23 cellular contexts compared by ENCODE assay signal in the genomic region with DNA sequence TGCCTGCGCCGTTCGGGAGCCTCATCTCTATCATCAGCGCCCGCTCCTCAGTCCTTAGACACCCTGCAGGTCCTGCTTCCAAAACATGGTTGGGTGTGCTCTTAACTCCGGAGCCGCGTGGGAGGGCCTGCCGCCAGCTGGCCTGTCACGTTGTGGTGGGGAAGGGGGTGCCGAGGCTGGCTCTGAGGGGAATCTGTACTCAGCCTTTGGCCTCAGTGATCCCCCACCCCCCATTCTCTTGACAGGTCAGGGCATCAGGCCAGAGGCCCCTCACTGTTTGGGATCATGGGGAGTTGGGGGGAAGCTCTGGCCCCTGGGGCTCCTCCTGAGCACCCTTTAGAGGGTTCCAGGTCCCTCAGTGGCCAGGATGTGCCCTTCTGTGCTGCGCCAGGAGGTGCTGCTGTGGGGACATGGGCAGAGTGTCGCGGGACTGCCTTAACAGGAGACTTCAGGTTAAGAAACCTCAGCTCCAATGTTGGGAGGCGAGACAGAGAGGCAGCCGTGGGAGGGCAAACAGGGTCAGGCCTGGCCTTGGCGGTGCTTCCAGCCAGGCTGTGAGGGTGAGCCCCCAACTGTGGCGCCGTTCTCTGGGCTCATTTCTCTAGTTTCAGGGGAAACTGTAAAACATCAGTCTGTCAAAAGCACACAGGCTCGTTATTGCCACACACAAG. TPM values are rescaled to one million over a fixed set of nuclear protein-coding genes. Genes with fewer than 3 reads are reported as not detected.
DNase-seq lines count a peak whose midpoint lies in the region; ATAC-seq, FAIRE-seq and TF ChIP-seq lines count a peak whose summit lies in the region.
"Had no signal": no experiment of that assay in that cellular context is flagged by ENCODE, and none has a peak within 500 bp of the region (broad histone marks: within the 10 kb centered on the region; RNA-seq: fewer than 3 reads in every experiment).

No MANE protein-coding gene starts in this region.

- H3K27me3 ChIP-seq in breast epithelium (no peaks in the 10 kb centered on the region), mammary epithelial cell (ENCODE audit: insufficient read depth, low read length) (no peaks in the 10 kb centered on the region), rectal smooth muscle tissue (ENCODE audit: control insufficient read depth, insufficient read depth, low read length) (no peaks in the 10 kb centered on the region), aorta (ENCODE audit: control insufficient read depth in 1 of 2, insufficient read depth in 2 of 2, low read length in 1 of 2) (no peaks in the 10 kb centered on the region)
- H3K27me3 ChIP-seq: neutrophil had no signal

- in situ Hi-C loops in mammary epithelial cell (cut with MboI; ENCODE audit: low sequenced_read_pairs in 2 of 2): loop anchor here in 1 of 2 donors (10.0 to 25.0 kb wide), 2 partner anchors 121 to 438 kb away; a partner anchor contains a TSS

- no TSS peak for BruUV-seq in mammary epithelial cell (replicated peaks; lab: Mats Ljungman, UMichigan)

- peak overlapping the region in 1 of 3 donors; percentile 8 for H3K4me3 ChIP-seq in breast epithelium
- no peak overlapping the region for H3K4me3 ChIP-seq in mammary epithelial cell (replicated peaks in 1 of 3; ENCODE audit: insufficient read depth in 1 of 3, low read depth in 2 of 3, low read length in 3 of 3)
- H3K4me3 ChIP-seq in kidney (ENCODE audit: low read length in 2 of 2): no peak overlapping the region
- no peak overlapping the region for H3K4me3 ChIP-seq in rectal smooth muscle tissue (ENCODE audit: low read length)
- H3K4me3 ChIP-seq in aorta (ENCODE audit: low read length in 2 of 2): no peak overlapping the region
- H3K4me3 ChIP-seq: A549 had no signal

- H2AFZ ChIP-seq in mammary epithelial cell (ENCODE audit: low read depth, low read length): no peak overlapping the region

- no peak for TF ChIP-seq POLR2A in breast epithelium (IDR thresholded peaks at IDR 0.05)
- no peak for TF ChIP-seq POLR2A in H54 (IDR thresholded peaks at IDR 0.05; ENCODE audit: low read depth, low read length)

- TF ChIP-seq CTCF in breast epithelium (IDR thresholded peaks at IDR 0.05): no peak
- TF ChIP-seq CTCF in mammary epithelial cell (conservative IDR thresholded peaks at IDR 0.05 in 1 of 2, IDR thresholded peaks at IDR 0.05 in 1 of 2; ENCODE audit: extremely low read depth in 1 of 2, insufficient read depth in 1 of 2, low read depth in 1 of 2, low read length in 2 of 2): no peak
- no peak for TF ChIP-seq CTCF in kidney (IDR thresholded peaks at IDR 0.05; ENCODE audit: borderline replicate concordance, extremely low read depth, insufficient read depth)

- H3K79me2 ChIP-seq in mammary epithelial cell (ENCODE audit: insufficient read depth, low read length): no peaks in the 10 kb centered on the region

- H3K4me1 ChIP-seq in breast epithelium (peaks cover 3 to 4% of the 10 kb centered on the region in 2 donors), mammary epithelial cell (ENCODE audit: insufficient read depth, low read length) (no peaks in the 10 kb centered on the region), kidney (ENCODE audit: control insufficient read depth in 1 of 2, insufficient read depth in 1 of 2, low read depth in 1 of 2, low read length in 2 of 2) (peaks cover 5 to 18% of the 10 kb centered on the region in 2 donors), rectal smooth muscle tissue (ENCODE audit: control insufficient read depth, insufficient read depth, low read length) (peaks cover 21% of the 10 kb centered on the region), aorta (ENCODE audit: control insufficient read depth in 1 of 2, insufficient read depth in 2 of 2, low read length in 2 of 2) (no peaks in the 10 kb centered on the region)
- H3K4me1 ChIP-seq: A549 had no signal

- ATAC-seq in aorta (ENCODE audit: low FRiP score): peak; percentile 2
- ATAC-seq: activated naive CD4-positive, alpha-beta T cell treated with anti-CD3 and anti-CD28 coated beads, Interleukin-2, amount 50 U/mL, for 72 hours had no signal

- H3K9ac ChIP-seq in mammary epithelial cell (ENCODE audit: insufficient read depth, low read length) (no peak overlapping the region), kidney (ENCODE audit: low read length in 2 of 2) (peak overlapping the region in 1 of 2 donors; percentile 34), rectal smooth muscle tissue (ENCODE audit: low read length) (no peak overlapping the region)

- FAIRE-seq in kidney (lab: Jason Lieb, UNC) (no peak), H54 (lab: Jason Lieb, UNC) (no peak)
- FAIRE-seq: A549, bronchial epithelial cell had no signal

- WGBS in mammary epithelial cell (ENCODE audit: low coverage, missing lambda C conversion rate): 85% methylated on average over 10 of the region's 20 CpGs
- WGBS in aorta, 2 donors: 40 to 50% methylated on average over 20 of the region's 20 CpGs

- intact Hi-C loops in breast epithelium (cut with DNase I; ENCODE audit: low total_unique reads) (loop anchor here (5.0 kb wide), 1 partner anchor 113 kb away; no protein-coding TSS in a partner anchor), mammary epithelial cell (cut with micrococcal nuclease) (no loop called here), kidney (cut with DNase I) (no loop called here), aorta (cut with DNase I) (loop anchor here in 1 of 2 donors (2.0 kb wide), 1 partner anchor 31 kb away; no protein-coding TSS in a partner anchor), posterior vena cava (cut with DNase I) (no loop called here)

- no peak overlapping the region for H3K4me2 ChIP-seq in mammary epithelial cell (ENCODE audit: insufficient read depth, low read depth, low read length)
- H3K4me2 ChIP-seq: A549 had no signal

- DNase-seq in breast epithelium (ENCODE audit: low spot score in 2 of 2) (no peak), mammary epithelial cell (no peak), kidney (peak; percentile 72), aorta (no peak), posterior vena cava (ENCODE audit: low spot score) (no peak), NCI-H1930 (lab: John Stamatoyannopoulos, UW) (no peak), H54 (ENCODE audit: insufficient read length, low spot score) (no peak)
- DNase-seq: activated B cell treated with CpG ODN at 0.5 μM for 24 hours; activated CD4-positive, alpha-beta memory T cell treated with anti-CD3 and anti-CD28 coated beads, Interleukin-2, amount 10 ng/mL, durations not matched to agents 7 days and 5 days; activated T-cell treated with anti-CD3 and anti-CD28 coated beads, Interleukin-2, amount 50 U/mL, for 1 hour; dermis blood vessel endothelial cell; left cardiac atrium; NCI-H1436 treated with DMSO at 0.1 percent for 48 hours; NCI-H774; SHP77 treated with DMSO at 0.1 percent for 48 hours; stimulated activated naive CD4-positive, alpha-beta T cell treated with Interleukin-2 at 50 U/mL for 16 hours; T-helper 2 cell had no signal

- H3K9me3 ChIP-seq in breast epithelium (no peaks in the 10 kb centered on the region), mammary epithelial cell (replicated peaks; ENCODE audit: insufficient read depth, low read length) (no peaks in the 10 kb centered on the region), kidney (ENCODE audit: control insufficient read depth in 1 of 2, low read length in 2 of 2) (no peaks in the 10 kb centered on the region), aorta (ENCODE audit: control insufficient read depth, low read length) (no peaks in the 10 kb centered on the region)
- H3K9me3 ChIP-seq: A549, neutrophil had no signal

- no peaks in the 10 kb centered on the region for H3K36me3 ChIP-seq in breast epithelium
- no peaks in the 10 kb centered on the region for H3K36me3 ChIP-seq in mammary epithelial cell (ENCODE audit: insufficient read depth, low read length)
- H3K36me3 ChIP-seq in kidney (ENCODE audit: control insufficient read depth in 1 of 2, insufficient read depth in 2 of 2, low read length in 2 of 2): peaks cover 5 to 6% of the 10 kb centered on the region in 2 donors
- no peaks in the 10 kb centered on the region for H3K36me3 ChIP-seq in rectal smooth muscle tissue (ENCODE audit: control insufficient read depth, insufficient read depth, low read length)
- no peaks in the 10 kb centered on the region for H3K36me3 ChIP-seq in aorta (ENCODE audit: control insufficient read depth in 1 of 2, insufficient read depth in 2 of 2, low read length in 1 of 2)

- no peaks in the 10 kb centered on the region for H4K20me1 ChIP-seq in mammary epithelial cell (ENCODE audit: insufficient read depth, low read length)

- CTCF ChIA-PET in mammary epithelial cell (lab: Charles Lee; ENCODE audit: low non-redundant PET): no interaction called here

- dilution Hi-C loops in mammary epithelial cell (cut with HindIII; ENCODE audit: low sequenced_read_pairs): no loop called here

- peak overlapping the region; percentile 67 to 90 for H3K27ac ChIP-seq in breast epithelium
- no peak overlapping the region for H3K27ac ChIP-seq in mammary epithelial cell (ENCODE audit: insufficient read depth, low read depth, low read length)
- no peak overlapping the region for H3K27ac ChIP-seq in kidney (ENCODE audit: low read depth in 2 of 2, low read length in 2 of 2)
- H3K27ac ChIP-seq in rectal smooth muscle tissue (ENCODE audit: low read depth, low read length): peak overlapping the region; percentile 85
- H3K27ac ChIP-seq in aorta (ENCODE audit: low read depth in 1 of 2, low read length in 2 of 2): peak overlapping the region in 1 of 2 donors; percentile 34
- H3K27ac ChIP-seq: A549, C4-2B, neutrophil had no signal

RNA-seq across cellular contexts. Expression of a gene that starts 33.5 kb away (rescaled TPM):
- 10 to 100 TPM; 24.6 to 47.7 (median 28.2) TPM for total RNA-seq in breast epithelium
- total RNA-seq in mammary epithelial cell: 10 to 100 TPM; 18.5 to 20.3 TPM
- 6.3 TPM for polyA plus RNA-seq in mammary epithelial cell
- 1.9 TPM for polyA minus RNA-seq in mammary epithelial cell
- total RNA-seq in kidney: 20.1 TPM
- 5.1 TPM for polyA plus RNA-seq in kidney (ENCODE audit: insufficient read depth, low read depth, low replicate concordance)
- total RNA-seq in aorta: 10 to 100 TPM; 18.1 to 23.1 TPM
- polyA plus RNA-seq in aorta: 10 to 100 TPM in 1 of 2 donors, 1 to 10 TPM in 1; 6.1 to 10.3 TPM
- total RNA-seq in posterior vena cava: 10 to 100 TPM; 14.2 to 15.5 TPM

RNA-seq across cellular contexts. Expression of a gene that starts 33.5 kb away (rescaled TPM):
- total RNA-seq in breast epithelium (10 to 100 TPM; 24.0 to 69.4 (median 47.9) TPM), mammary epithelial cell (10 to 100 TPM; 19.6 to 94.0 TPM), kidney (21.7 TPM), aorta (10 to 100 TPM; 37.6 to 43.7 TPM), posterior vena cava (10 to 100 TPM; 29.7 to 36.8 TPM)
- polyA plus RNA-seq in mammary epithelial cell (4.4 TPM), kidney (ENCODE audit: insufficient read depth, low read depth, low replicate concordance) (10.1 TPM), aorta (10 to 100 TPM; 26.3 to 33.6 TPM)
- polyA minus RNA-seq in mammary epithelial cell: 43.7 TPM

Comparison
In these comparisons a context has a peak if more than half of its experiments do, and no peak if none do; other contexts are left out.
1. H3K27ac ChIP-seq: peak in breast epithelium (2 of 2) and rectal smooth muscle tissue (single experiment); none in mammary epithelial cell (single experiment) and kidney (0 of 2).